Comparison of ENCODE assay signal across 14 cellular contexts in the genomic region with DNA sequence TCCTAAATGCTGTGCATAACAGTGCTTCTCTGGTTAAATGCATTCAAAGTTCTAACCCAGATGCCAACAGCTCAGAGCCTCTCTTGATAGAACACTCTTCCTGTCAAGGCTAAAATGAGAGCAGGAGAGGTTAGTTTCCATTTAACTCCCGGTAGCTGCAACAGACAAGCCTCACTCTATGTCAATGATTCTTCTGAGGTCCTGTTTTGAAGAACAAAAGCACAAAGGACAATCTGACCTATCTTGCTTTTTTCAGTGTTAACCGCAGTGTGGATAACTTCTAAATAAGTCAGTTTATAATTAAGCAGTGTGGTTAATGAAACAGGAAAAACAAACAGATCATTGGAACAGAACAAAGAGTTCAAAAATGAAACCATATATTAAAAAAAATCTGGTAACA.
DNase-seq lines count a peak whose midpoint lies in the region; ATAC-seq and TF ChIP-seq lines count a peak whose summit lies in the region.
"Had no signal": no experiment of that assay in that cellular context is flagged by ENCODE, and none has a peak within 500 bp of the region (broad histone marks: within the 10 kb centered on the region; RNA-seq: fewer than 3 reads in every experiment).

No MANE protein-coding gene starts in this region.

- intact Hi-C loops in left ventricle myocardium superior (cut with micrococcal nuclease), result no loop called here

- H3K4me1 Mint-ChIP-seq in WTC11, result peaks cover 29% of the 10 kb centered on the region

- no peak overlapping the region for H3K27ac Mint-ChIP-seq in WTC11

- peaks cover 9% of the 10 kb centered on the region; the same call in 1 of the 2 replicates for H3K27me3 Mint-ChIP-seq in WTC11 (ENCODE audit: low read depth)

- H2AFZ ChIP-seq in Karpas-422 (ENCODE audit: low read length), result no peak overlapping the region

- POLR2A ChIA-PET in WTC11 (lab: Charles Lee), result no interaction called here

- H3K4me1 ChIP-seq in cardiac muscle cell (ENCODE audit: low read depth), result peaks cover 23% of the 10 kb centered on the region
- peaks cover 26% of the 10 kb centered on the region for H3K4me1 ChIP-seq in effector memory CD4-positive, alpha-beta T cell (ENCODE audit: control insufficient read depth, insufficient read depth, low read length, poor library complexity, severe bottlenecking)
- no peaks in the 10 kb centered on the region for H3K4me1 ChIP-seq in Karpas-422 (ENCODE audit: low read length)

- TF ChIP-seq CTCF in cardiac muscle cell (IDR thresholded peaks at IDR 0.05; ENCODE audit: low read depth, low read length) (no peak), WTC11 (IDR thresholded peaks at IDR 0.05) (no peak)

- H3K27ac ChIP-seq in cardiac muscle cell (peak overlapping the region; percentile 37), KOPT-K1 (ENCODE audit: low read depth, low read length, poor library complexity, severe bottlenecking) (peak overlapping the region; percentile 68), Karpas-422 (ENCODE audit: low read length) (no peak overlapping the region)
- peak overlapping the region; percentile 41 for H3K27ac ChIP-seq in effector memory CD4-positive, alpha-beta T cell (ENCODE audit: insufficient read depth, low read length, poor library complexity, severe bottlenecking)

- no peak overlapping the region for H3K9ac ChIP-seq in Karpas-422 (ENCODE audit: low read length)

- no peaks in the 10 kb centered on the region for H3K36me3 Mint-ChIP-seq in WTC11

- no peaks in the 10 kb centered on the region for H3K36me3 ChIP-seq in cardiac muscle cell
- H3K36me3 ChIP-seq in KOPT-K1 (ENCODE audit: insufficient read depth, low read length), result no peaks in the 10 kb centered on the region
- no peaks in the 10 kb centered on the region for H3K36me3 ChIP-seq in effector memory CD4-positive, alpha-beta T cell (ENCODE audit: control insufficient read depth, insufficient read depth, low read length)
- H3K36me3 ChIP-seq in Karpas-422 (ENCODE audit: insufficient read depth, low read length), result no peaks in the 10 kb centered on the region

- CTCF ChIA-PET in WTC11 (lab: Charles Lee), result no interaction called here

- DNase-seq in cardiac muscle cell (ENCODE audit: low read depth in 1 of 2, low spot score in 1 of 2), result peak in 1 of 2 donors; percentile 27
- DNase-seq in left ventricle myocardium superior, result no peak
- DNase-seq in effector memory CD4-positive, alpha-beta T cell, result no peak
- DNase-seq in SIG-M5 (lab: John Stamatoyannopoulos, UW), result no peak
- no peak for DNase-seq in Karpas-422
- no peak for DNase-seq in COLO668 (lab: John Stamatoyannopoulos, UW; ENCODE audit: unreplicated experiment)
- no peak for DNase-seq in WTC11 (ENCODE audit: low spot score)
- DNase-seq: cerebellar nuclear complex, glutamatergic neuron, HCEC 1CT, NCI-H2171, Right ventricle myocardium superior had no signal

- no peaks in the 10 kb centered on the region for H3K9me2 ChIP-seq in Karpas-422 (replicated peaks; ENCODE audit: insufficient read depth, low read length)

- H3K9me3 ChIP-seq in cardiac muscle cell (ENCODE audit: low read depth), result no peaks in the 10 kb centered on the region
- H3K9me3 ChIP-seq in KOPT-K1 (ENCODE audit: insufficient read depth, low read length, poor library complexity, severe bottlenecking), result no peaks in the 10 kb centered on the region
- H3K9me3 ChIP-seq in effector memory CD4-positive, alpha-beta T cell (ENCODE audit: control insufficient read depth, low read length), result no peaks in the 10 kb centered on the region
- H3K9me3 ChIP-seq in Karpas-422 (ENCODE audit: low read length), result no peaks in the 10 kb centered on the region

- no peak overlapping the region for H3K4me2 ChIP-seq in Karpas-422 (ENCODE audit: low read depth, low read length, poor library complexity, severe bottlenecking)

- no peaks in the 10 kb centered on the region for H3K79me2 ChIP-seq in Karpas-422 (ENCODE audit: low read length)

- H3K27me3 ChIP-seq in cardiac muscle cell (no peaks in the 10 kb centered on the region), Karpas-422 (ENCODE audit: low read length) (no peaks in the 10 kb centered on the region)
- H3K27me3 ChIP-seq in effector memory CD4-positive, alpha-beta T cell (replicated peaks; ENCODE audit: control insufficient read depth, insufficient read depth, low read length, poor library complexity, severe bottlenecking), result no peaks in the 10 kb centered on the region

- H4K20me1 ChIP-seq in Karpas-422 (ENCODE audit: insufficient read depth, low read depth, low read length), result no peaks in the 10 kb centered on the region

- no peak overlapping the region for H3K4me3 Mint-ChIP-seq in WTC11

- H3K4me3 ChIP-seq in cardiac muscle cell (no peak overlapping the region), Karpas-422 (ENCODE audit: low read length) (no peak overlapping the region)
- peak overlapping the region; percentile 27 for H3K4me3 ChIP-seq in effector memory CD4-positive, alpha-beta T cell (ENCODE audit: insufficient read depth, low read depth, low read length, poor library complexity, severe bottlenecking)
- H3K4me3 ChIP-seq: lung had no signal

- ATAC-seq in left ventricle myocardium superior (no peak), WTC11 (no peak)

- H3K9me3 Mint-ChIP-seq in WTC11, result no peaks in the 10 kb centered on the region

TF ChIP-seq in WTC11, 78 proteins besides CTCF, POLR2A, EP300 and RAD21:
- no peak for TF ChIP-seq CBFB (CRISPR knock-in tag; IDR thresholded peaks at IDR 0.05; ENCODE audit: low read depth)
